1 cellular context compared by ENCODE assay signal in the genomic region with DNA sequence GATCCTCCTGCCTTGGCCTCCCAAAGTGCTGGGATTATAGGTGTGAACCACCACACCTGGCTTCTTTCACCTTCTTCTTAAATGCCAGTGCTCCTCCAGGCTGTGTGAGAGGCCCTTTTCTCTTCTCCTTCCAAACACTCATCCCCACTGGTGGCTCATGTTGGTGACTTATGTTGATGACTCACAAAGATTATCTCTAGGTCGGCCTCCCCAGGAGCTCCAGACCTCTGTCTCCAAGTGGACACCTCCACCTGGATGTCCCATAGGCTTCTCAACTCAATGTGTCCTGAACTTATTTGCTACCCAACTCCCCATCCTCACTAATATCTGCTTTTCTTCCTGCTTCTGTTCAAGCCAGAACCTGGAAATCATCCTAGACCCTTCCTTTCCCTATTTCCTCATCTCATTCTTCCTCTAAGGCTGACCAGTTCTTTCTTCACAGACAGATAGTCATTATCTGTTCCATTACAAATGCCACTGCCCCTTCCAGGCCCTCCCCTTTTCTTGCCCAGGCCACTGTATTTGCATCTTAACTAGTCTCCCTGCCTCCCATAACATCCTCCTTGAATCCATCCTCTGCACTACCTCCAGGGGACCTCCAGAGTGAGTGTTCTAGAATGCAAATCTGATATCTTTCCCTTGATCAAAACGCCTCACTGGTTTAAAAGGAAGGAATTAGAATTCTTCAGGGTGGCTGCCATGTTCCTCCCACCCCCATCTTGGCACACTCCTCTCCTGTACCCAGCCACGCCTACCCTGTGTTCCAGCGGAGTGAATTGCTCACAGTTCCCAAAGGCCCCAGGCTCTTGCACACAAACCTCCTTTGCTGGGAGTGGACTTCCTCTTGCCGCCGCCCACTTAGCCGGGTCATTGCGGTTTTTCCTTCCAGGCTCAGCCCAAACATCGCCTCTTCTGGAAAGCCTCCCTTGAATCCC.
TF ChIP-seq lines count a peak whose summit lies in the region.

No MANE protein-coding gene starts in this region.

TF ChIP-seq in K562, 482 proteins besides CTCF, POLR2A, EP300 and RAD21 (continued from another document and continues in another):
- TF ChIP-seq ZNF518B (CRISPR knock-in tag; IDR thresholded peaks at IDR 0.05): no peak
- TF ChIP-seq, protein P1, sequence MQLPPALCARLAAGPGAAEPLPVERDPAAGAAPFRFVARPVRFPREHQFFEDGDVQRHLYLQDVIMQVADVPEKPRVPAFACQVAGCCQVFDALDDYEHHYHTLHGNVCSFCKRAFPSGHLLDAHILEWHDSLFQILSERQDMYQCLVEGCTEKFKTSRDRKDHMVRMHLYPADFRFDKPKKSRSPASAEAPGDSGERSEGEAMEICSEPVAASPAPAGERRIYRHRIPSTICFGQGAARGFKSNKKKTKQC (CRISPR knock-in tag; IDR thresholded peaks at IDR 0.05): no peak
- no peak for TF ChIP-seq MCM5 (IDR thresholded peaks at IDR 0.05; ENCODE audit: low read depth)
- no peak for TF ChIP-seq IRF2 (CRISPR knock-in tag; IDR thresholded peaks at IDR 0.05)
- TF ChIP-seq RBM34 (IDR thresholded peaks at IDR 0.05; ENCODE audit: borderline replicate concordance, insufficient read depth, low read length): no peak
- no peak for TF ChIP-seq ETS1 (conservative IDR thresholded peaks at IDR 0.05; ENCODE audit: control insufficient read depth, low read depth, low read length)
- TF ChIP-seq BCL6 (CRISPR knock-in tag; IDR thresholded peaks at IDR 0.05): no peak
- no peak for TF ChIP-seq ZBTB8A (IDR thresholded peaks at IDR 0.05; ENCODE audit: partially characterized antibody)
- 0 out of 2 replicates have a peak, but pooled peaks have one; percentile 22 for TF ChIP-seq POLR2G (IDR thresholded peaks at IDR 0.05; ENCODE audit: low read depth, low read length)
- no peak for TF ChIP-seq BRD4 (IDR thresholded peaks at IDR 0.05)
- no peak for TF ChIP-seq CSDE1 (IDR thresholded peaks at IDR 0.05)
- TF ChIP-seq ZBTB1 (CRISPR knock-in tag; IDR thresholded peaks at IDR 0.05; ENCODE audit: borderline replicate concordance, low read depth): no peak
- TF ChIP-seq, protein P2, sequence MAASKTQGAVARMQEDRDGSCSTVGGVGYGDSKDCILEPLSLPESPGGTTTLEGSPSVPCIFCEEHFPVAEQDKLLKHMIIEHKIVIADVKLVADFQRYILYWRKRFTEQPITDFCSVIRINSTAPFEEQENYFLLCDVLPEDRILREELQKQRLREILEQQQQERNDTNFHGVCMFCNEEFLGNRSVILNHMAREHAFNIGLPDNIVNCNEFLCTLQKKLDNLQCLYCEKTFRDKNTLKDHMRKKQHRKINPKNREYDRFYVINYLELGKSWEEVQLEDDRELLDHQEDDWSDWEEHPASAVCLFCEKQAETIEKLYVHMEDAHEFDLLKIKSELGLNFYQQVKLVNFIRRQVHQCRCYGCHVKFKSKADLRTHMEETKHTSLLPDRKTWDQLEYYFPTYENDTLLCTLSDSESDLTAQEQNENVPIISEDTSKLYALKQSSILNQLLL (CRISPR knock-in tag; IDR thresholded peaks at IDR 0.05; ENCODE audit: borderline replicate concordance): no peak
- no peak for TF ChIP-seq MITF (IDR thresholded peaks at IDR 0.05)
- TF ChIP-seq ARID1B (IDR thresholded peaks at IDR 0.05): peak; percentile 58
- TF ChIP-seq, protein P3, sequence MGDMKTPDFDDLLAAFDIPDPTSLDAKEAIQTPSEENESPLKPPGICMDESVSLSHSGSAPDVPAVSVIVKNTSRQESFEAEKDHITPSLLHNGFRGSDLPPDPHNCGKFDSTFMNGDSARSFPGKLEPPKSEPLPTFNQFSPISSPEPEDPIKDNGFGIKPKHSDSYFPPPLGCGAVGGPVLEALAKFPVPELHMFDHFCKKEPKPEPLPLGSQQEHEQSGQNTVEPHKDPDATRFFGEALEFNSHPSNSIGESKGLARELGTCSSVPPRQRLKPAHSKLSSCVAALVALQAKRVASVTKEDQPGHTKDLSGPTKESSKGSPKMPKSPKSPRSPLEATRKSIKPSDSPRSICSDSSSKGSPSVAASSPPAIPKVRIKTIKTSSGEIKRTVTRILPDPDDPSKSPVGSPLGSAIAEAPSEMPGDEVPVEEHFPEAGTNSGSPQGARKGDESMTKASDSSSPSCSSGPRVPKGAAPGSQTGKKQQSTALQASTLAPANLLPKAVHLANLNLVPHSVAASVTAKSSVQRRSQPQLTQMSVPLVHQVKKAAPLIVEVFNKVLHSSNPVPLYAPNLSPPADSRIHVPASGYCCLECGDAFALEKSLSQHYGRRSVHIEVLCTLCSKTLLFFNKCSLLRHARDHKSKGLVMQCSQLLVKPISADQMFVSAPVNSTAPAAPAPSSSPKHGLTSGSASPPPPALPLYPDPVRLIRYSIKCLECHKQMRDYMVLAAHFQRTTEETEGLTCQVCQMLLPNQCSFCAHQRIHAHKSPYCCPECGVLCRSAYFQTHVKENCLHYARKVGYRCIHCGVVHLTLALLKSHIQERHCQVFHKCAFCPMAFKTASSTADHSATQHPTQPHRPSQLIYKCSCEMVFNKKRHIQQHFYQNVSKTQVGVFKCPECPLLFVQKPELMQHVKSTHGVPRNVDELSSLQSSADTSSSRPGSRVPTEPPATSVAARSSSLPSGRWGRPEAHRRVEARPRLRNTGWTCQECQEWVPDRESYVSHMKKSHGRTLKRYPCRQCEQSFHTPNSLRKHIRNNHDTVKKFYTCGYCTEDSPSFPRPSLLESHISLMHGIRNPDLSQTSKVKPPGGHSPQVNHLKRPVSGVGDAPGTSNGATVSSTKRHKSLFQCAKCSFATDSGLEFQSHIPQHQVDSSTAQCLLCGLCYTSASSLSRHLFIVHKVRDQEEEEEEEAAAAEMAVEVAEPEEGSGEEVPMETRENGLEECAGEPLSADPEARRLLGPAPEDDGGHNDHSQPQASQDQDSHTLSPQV (IDR thresholded peaks at IDR 0.05): 0 out of 2 replicates have a peak, but pooled peaks have one; percentile 14
- TF ChIP-seq ATF1 (CRISPR knock-in tag; IDR thresholded peaks at IDR 0.05): no peak
- TF ChIP-seq ATF1 (tag; IDR thresholded peaks at IDR 0.05): 0 out of 2 replicates have a peak, but pooled peaks have one; percentile 22
- no peak for TF ChIP-seq ZNF316 (IDR thresholded peaks at IDR 0.05)
- TF ChIP-seq EP400 (IDR thresholded peaks at IDR 0.05): no peak
- no peak for TF ChIP-seq EHMT2 (IDR thresholded peaks at IDR 0.05)
- TF ChIP-seq MEF2D (tag; conservative IDR thresholded peaks at IDR 0.05; ENCODE audit: low read depth): no peak
- TF ChIP-seq, protein P4, sequence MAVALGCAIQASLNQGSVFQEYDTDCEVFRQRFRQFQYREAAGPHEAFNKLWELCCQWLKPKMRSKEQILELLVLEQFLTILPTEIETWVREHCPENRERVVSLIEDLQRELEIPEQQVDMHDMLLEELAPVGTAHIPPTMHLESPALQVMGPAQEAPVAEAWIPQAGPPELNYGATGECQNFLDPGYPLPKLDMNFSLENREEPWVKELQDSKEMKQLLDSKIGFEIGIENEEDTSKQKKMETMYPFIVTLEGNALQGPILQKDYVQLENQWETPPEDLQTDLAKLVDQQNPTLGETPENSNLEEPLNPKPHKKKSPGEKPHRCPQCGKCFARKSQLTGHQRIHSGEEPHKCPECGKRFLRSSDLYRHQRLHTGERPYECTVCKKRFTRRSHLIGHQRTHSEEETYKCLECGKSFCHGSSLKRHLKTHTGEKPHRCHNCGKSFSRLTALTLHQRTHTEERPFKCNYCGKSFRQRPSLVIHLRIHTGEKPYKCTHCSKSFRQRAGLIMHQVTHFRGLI (CRISPR knock-in tag; IDR thresholded peaks at IDR 0.05): no peak
- TF ChIP-seq ZNF140 (CRISPR knock-in tag; IDR thresholded peaks at IDR 0.05): no peak
- no peak for TF ChIP-seq ZNF696 (CRISPR knock-in tag; conservative IDR thresholded peaks at IDR 0.05)
- no peak for TF ChIP-seq ARID2 (IDR thresholded peaks at IDR 0.05)
- TF ChIP-seq PHF8 (IDR thresholded peaks at IDR 0.05; ENCODE audit: borderline replicate concordance, low read length): no peak
- no peak for TF ChIP-seq KLF13 (tag; IDR thresholded peaks at IDR 0.05; ENCODE audit: borderline replicate concordance, low read depth)
- TF ChIP-seq RNF2 (IDR thresholded peaks at IDR 0.05): no peak; the same call in 1 of the 2 replicates
- TF ChIP-seq HMG20A (CRISPR knock-in tag; conservative IDR thresholded peaks at IDR 0.05): no peak
- TF ChIP-seq NFIC (IDR thresholded peaks at IDR 0.05): 0 out of 2 replicates have a peak, but pooled peaks have one; percentile 7
- TF ChIP-seq BMI1 (IDR thresholded peaks at IDR 0.05; ENCODE audit: low read length): no peak
- TF ChIP-seq GMEB1 (CRISPR knock-in tag; IDR thresholded peaks at IDR 0.05): no peak
- TF ChIP-seq NR1H2 (CRISPR knock-in tag; IDR thresholded peaks at IDR 0.05): no peak
- peak; percentile 90 for TF ChIP-seq HMBOX1 (IDR thresholded peaks at IDR 0.05)
- no peak for TF ChIP-seq ZNF197 (CRISPR knock-in tag; IDR thresholded peaks at IDR 0.05; ENCODE audit: low read depth)
- no peak for TF ChIP-seq MTA1 (IDR thresholded peaks at IDR 0.05; ENCODE audit: borderline replicate concordance)
- TF ChIP-seq MCM3 (IDR thresholded peaks at IDR 0.05): no peak
- no peak for TF ChIP-seq POLR2AphosphoS2 (IDR thresholded peaks at IDR 0.05; ENCODE audit: low read length)
- TF ChIP-seq USF2 (CRISPR knock-in tag; IDR thresholded peaks at IDR 0.05): no peak
- TF ChIP-seq HDGF (IDR thresholded peaks at IDR 0.05): 0 out of 2 replicates have a peak, but pooled peaks have one; percentile 26
- no peak for TF ChIP-seq PHB (CRISPR knock-in tag; IDR thresholded peaks at IDR 0.05)
- 0 out of 2 replicates have a peak, but pooled peaks have one; percentile 18 for TF ChIP-seq TARDBP (IDR thresholded peaks at IDR 0.05)
